Comparison of ENCODE assay signal across 8 cellular contexts in genomic region chr15:88620995-88621772, GRCh38. TPM values are rescaled to one million over a fixed set of nuclear protein-coding genes. Genes with fewer than 3 reads are reported as not detected.
DNase-seq lines count a peak whose midpoint lies in the region; ATAC-seq, FAIRE-seq and TF ChIP-seq lines count a peak whose summit lies in the region.

Gene AEN (plus strand): TSS chr15:88621340. CDS start chr15:88626210, 4,870 bp downstream.

- H3K9ac ChIP-seq in OCI-LY1 (ENCODE audit: low read length) = peak within 1 kb of the TSS; percentile 98

- H3K4me2 ChIP-seq in OCI-LY1 (ENCODE audit: low read length) = peak within 1 kb of the TSS; percentile 95

- H3K36me3 ChIP-seq in OCI-LY1 (ENCODE audit: insufficient read depth, low read length) = peaks cover 11% of the 10 kb centered on the region

- H3K79me2 ChIP-seq in OCI-LY1 (ENCODE audit: insufficient read depth, low read length) = peaks cover 43% of the 10 kb centered on the region

- H3K27ac ChIP-seq in OCI-LY1 (ENCODE audit: low read depth, low read length, poor library complexity, severe bottlenecking) = peak within 1 kb of the TSS; percentile 85

- 0 out of 2 replicates have a peak within 1 kb of the TSS, but pooled peaks have one; percentile 85 for H2AFZ ChIP-seq in OCI-LY1 (ENCODE audit: low read length)

- no peaks in the 10 kb centered on the region for H4K20me1 ChIP-seq in OCI-LY1 (ENCODE audit: insufficient read depth, low read length)

- FAIRE-seq in endometrium (lab: Jason Lieb, UNC) = peak; percentile 57

- H3K9me2 ChIP-seq in OCI-LY1 (ENCODE audit: low read depth, low read length) = no peaks in the 10 kb centered on the region

- H3K27me3 Mint-ChIP-seq in mesothelial cell of epicardium (ENCODE audit: low read depth) = no peaks in the 10 kb centered on the region

- H3K4me1 ChIP-seq in OCI-LY1 (ENCODE audit: insufficient read depth, low read length, severe bottlenecking) = peaks cover 38% of the 10 kb centered on the region

- TF ChIP-seq CTCF in OCI-LY1 (IDR thresholded peaks at IDR 0.05; ENCODE audit: low read length) = no peak
- no peak for TF ChIP-seq CTCF in mesothelial cell of epicardium (IDR thresholded peaks at IDR 0.05; ENCODE audit: unreplicated experiment)

- H3K27ac Mint-ChIP-seq in mesothelial cell of epicardium = peak within 1 kb of the TSS; percentile 86

- no peaks in the 10 kb centered on the region for H3K27me3 ChIP-seq in OCI-LY1 (ENCODE audit: insufficient read depth, low read length)

- no peaks in the 10 kb centered on the region for H3K9me3 Mint-ChIP-seq in mesothelial cell of epicardium

- peak; percentile 86 for ATAC-seq in GM21526 (IDR thresholded peaks at IDR 0.05; ENCODE audit: low FRiP score, unreplicated experiment)

- H3K4me1 Mint-ChIP-seq in mesothelial cell of epicardium = peaks cover 52% of the 10 kb centered on the region

- no peaks in the 10 kb centered on the region for H3K36me3 Mint-ChIP-seq in mesothelial cell of epicardium

- DNase-seq in DMS 273 (lab: John Stamatoyannopoulos, UW; ENCODE audit: unreplicated experiment) (peak; percentile 96), HuH-7 (ENCODE audit: low spot score) (peak; percentile 99), mesothelial cell of epicardium (ENCODE audit: low spot score in 2 of 2, unreplicated experiment in 2 of 2) (peak; percentile 91 to 97)
- DNase-seq in activated CD8-positive, alpha-beta memory T cell treated with anti-CD3 and anti-CD28 coated beads, Interleukin-2, amount 50 U/mL, for 24 hours (ENCODE audit: extremely low read depth) = peak; percentile 81
- peak; percentile 90 to 91 for DNase-seq in stimulated activated CD8-positive, alpha-beta memory T cell treated with anti-CD3 and anti-CD28 coated beads, Interleukin-15, amount 100 ng/mL, for 4 hours (ENCODE audit: low read depth in 2 of 2)

- peak within 1 kb of the TSS; percentile 86 for H3K4me3 Mint-ChIP-seq in mesothelial cell of epicardium

- peak within 1 kb of the TSS; percentile 97 for H3K4me3 ChIP-seq in OCI-LY1 (ENCODE audit: low read depth, low read length, poor library complexity, severe bottlenecking)

- no peaks in the 10 kb centered on the region for H3F3A ChIP-seq in OCI-LY1 (ENCODE audit: insufficient read depth, low read length)

- no peaks in the 10 kb centered on the region for H3K9me3 ChIP-seq in OCI-LY1 (ENCODE audit: low read length)

RNA-seq across cellular contexts. Expression of gene AEN, which starts in this region (rescaled TPM):
- 33.0 to 34.5 TPM (median 33.0 TPM) in 3 replicates for total RNA-seq in mesothelial cell of epicardium

Comparison
In these comparisons a context has a peak if more than half of its experiments do, and no peak if none do; other contexts are left out.
1. Peak in every context shown above with its lines: DNase-seq, ATAC-seq, H3K4me3 ChIP-seq and H3K27ac ChIP-seq.